10 cellular contexts compared by ENCODE assay signal in the genomic region with DNA sequence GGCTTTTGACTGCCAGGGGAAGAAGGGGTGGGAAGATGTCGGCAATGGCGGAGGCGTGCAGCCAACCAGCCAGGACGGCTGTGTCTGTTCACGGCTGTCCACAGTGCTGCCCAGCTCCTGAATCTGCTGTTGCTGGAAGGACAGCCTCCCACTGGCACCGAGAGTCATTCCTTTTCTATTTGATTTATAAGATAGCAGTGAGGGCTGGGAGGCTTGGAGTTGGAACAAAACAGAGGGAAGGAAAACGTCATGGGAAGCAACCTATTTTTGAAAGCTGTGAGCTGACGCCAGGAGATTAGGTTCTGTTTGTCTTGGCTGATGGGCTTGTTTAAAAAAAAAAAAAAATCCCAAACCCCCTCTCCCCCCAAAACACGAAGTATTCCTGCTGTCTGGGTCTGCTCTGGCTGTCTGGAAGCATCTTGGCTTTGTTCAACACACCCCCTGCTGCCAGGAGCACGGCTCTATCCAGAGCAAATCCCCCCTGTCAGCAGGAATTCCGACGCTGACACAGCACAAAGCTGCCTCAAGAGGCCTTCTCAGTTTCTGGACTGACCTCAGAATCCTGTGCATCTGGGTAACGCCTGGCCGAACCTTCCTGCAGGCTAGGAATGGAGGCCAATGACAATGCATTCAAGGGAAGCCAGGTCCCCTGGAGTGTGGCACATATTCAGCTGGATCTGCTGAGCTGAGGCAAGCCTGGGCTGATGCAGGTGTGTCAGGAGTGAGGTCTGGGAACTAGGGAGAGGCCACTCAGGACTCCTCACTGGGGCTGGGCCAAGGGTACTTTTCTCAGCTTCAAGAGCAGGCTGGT. TPM values are rescaled to one million over a fixed set of nuclear protein-coding genes. Genes with fewer than 3 reads are reported as not detected.
DNase-seq lines count a peak whose midpoint lies in the region; ATAC-seq and TF ChIP-seq lines count a peak whose summit lies in the region.
"Had no signal": no experiment of that assay in that cellular context is flagged by ENCODE, and none has a peak within 500 bp of the region (broad histone marks: within the 10 kb centered on the region; RNA-seq: fewer than 3 reads in every experiment).

No MANE protein-coding gene starts in this region.

- H3K36me3 Mint-ChIP-seq in activated T-helper 17 cell treated with anti-CD3 and anti-CD28 coated beads, Interleukin-2, amount 50 U/mL, for 72 hours (ENCODE audit: low read depth) = peaks cover 23% of the 10 kb centered on the region
- H3K36me3 Mint-ChIP-seq in stimulated activated effector memory CD8-positive, alpha-beta T cell treated with anti-CD3 and anti-CD28 coated beads, Interleukin-12 subunit alpha, Interleukin-12 subunit beta, amount 100 ng/mL, for 72 hours = peaks cover 38% of the 10 kb centered on the region

- H3K27ac ChIP-seq in heart left ventricle = peak overlapping the region; percentile 71 to 98 (median 90)
- peak overlapping the region; percentile 86 to 90 for H3K27ac ChIP-seq in prostate gland
- H3K27ac ChIP-seq: SJSA1 had no signal

- in situ Hi-C loops in Caki2 (cut with HindIII; ENCODE audit: low pct_unique_long_range_greater_than_20kb, low sequenced_read_pairs) = no loop called here

- no peaks in the 10 kb centered on the region for H3K9me3 ChIP-seq in heart left ventricle
- H3K9me3 ChIP-seq in prostate gland = no peaks in the 10 kb centered on the region
- H3K9me3 ChIP-seq: SJSA1 had no signal

- H3K4me1 ChIP-seq in heart left ventricle (peaks cover 16 to 66% (median 50%) of the 10 kb centered on the region in 12 donors), prostate gland (replicated peaks) (peaks cover 29% of the 10 kb centered on the region)
- H3K4me1 ChIP-seq: SJSA1 had no signal

- H3K4me3 ChIP-seq in heart left ventricle (peak overlapping the region in 2 of 12 donors; percentile 8 to 21), prostate gland (no peak overlapping the region)
- H3K4me3 ChIP-seq: SJSA1 had no signal

- intact Hi-C loops in heart left ventricle (cut with DNase I) = loop anchor here in 5 of 10 donors (5.0 kb wide), 3 partner anchors 40 to 95 kb away; a partner anchor contains a TSS
- intact Hi-C loops in prostate gland (cut with DNase I) = loop anchor here (5.0 kb wide), 1 partner anchor 40 kb away; no protein-coding TSS in a partner anchor

- ATAC-seq in activated T-helper 17 cell treated with anti-CD3 and anti-CD28 coated beads, Interleukin-2, amount 50 U/mL, for 72 hours (replicated peaks) = no peak
- ATAC-seq in heart left ventricle = peak; percentile 86 to 88 (median 88)
- no peak for ATAC-seq in stimulated activated effector memory CD8-positive, alpha-beta T cell treated with anti-CD3 and anti-CD28 coated beads, Interleukin-12 subunit alpha, Interleukin-12 subunit beta, amount 100 ng/mL, for 72 hours

- no peaks in the 10 kb centered on the region for H3K27me3 Mint-ChIP-seq in activated T-helper 17 cell treated with anti-CD3 and anti-CD28 coated beads, Interleukin-2, amount 50 U/mL, for 72 hours
- H3K27me3 Mint-ChIP-seq: naive B cell had no signal

- H3K9me3 Mint-ChIP-seq in activated T-helper 17 cell treated with anti-CD3 and anti-CD28 coated beads, Interleukin-2, amount 50 U/mL, for 72 hours = no peaks in the 10 kb centered on the region
- no peaks in the 10 kb centered on the region for H3K9me3 Mint-ChIP-seq in stimulated activated effector memory CD8-positive, alpha-beta T cell treated with anti-CD3 and anti-CD28 coated beads, Interleukin-12 subunit alpha, Interleukin-12 subunit beta, amount 100 ng/mL, for 72 hours
- H3K9me3 Mint-ChIP-seq: naive B cell had no signal

- peak overlapping the region; percentile 14 for H3K27ac Mint-ChIP-seq in activated T-helper 17 cell treated with anti-CD3 and anti-CD28 coated beads, Interleukin-2, amount 50 U/mL, for 72 hours
- H3K27ac Mint-ChIP-seq in stimulated activated effector memory CD8-positive, alpha-beta T cell treated with anti-CD3 and anti-CD28 coated beads, Interleukin-12 subunit alpha, Interleukin-12 subunit beta, amount 100 ng/mL, for 72 hours = no peak overlapping the region
- H3K27ac Mint-ChIP-seq: naive B cell had no signal

- H3K4me1 Mint-ChIP-seq in activated T-helper 17 cell treated with anti-CD3 and anti-CD28 coated beads, Interleukin-2, amount 50 U/mL, for 72 hours = no peaks in the 10 kb centered on the region
- H3K4me1 Mint-ChIP-seq in stimulated activated effector memory CD8-positive, alpha-beta T cell treated with anti-CD3 and anti-CD28 coated beads, Interleukin-12 subunit alpha, Interleukin-12 subunit beta, amount 100 ng/mL, for 72 hours = no peaks in the 10 kb centered on the region
- H3K4me1 Mint-ChIP-seq: naive B cell had no signal

- WGBS in heart left ventricle, 4 donors = 2 to 12% (median 6%) methylated on average over 14 of the region's 14 CpGs
- 10% methylated on average over 14 of the region's 14 CpGs for WGBS in prostate gland

- no peak overlapping the region for H3K4me3 Mint-ChIP-seq in activated T-helper 17 cell treated with anti-CD3 and anti-CD28 coated beads, Interleukin-2, amount 50 U/mL, for 72 hours
- H3K4me3 Mint-ChIP-seq in stimulated activated effector memory CD8-positive, alpha-beta T cell treated with anti-CD3 and anti-CD28 coated beads, Interleukin-12 subunit alpha, Interleukin-12 subunit beta, amount 100 ng/mL, for 72 hours = no peak overlapping the region
- H3K4me3 Mint-ChIP-seq: naive B cell had no signal

- peak in 4 of 12 donors; percentile 21 to 39 (median 24) for TF ChIP-seq CTCF in heart left ventricle (IDR thresholded peaks at IDR 0.05)
- TF ChIP-seq CTCF in prostate gland (IDR thresholded peaks at IDR 0.05) = peak in 1 of 4 experiments; percentile 11

- DNase-seq in Caki2 (ENCODE audit: low read depth) = peak; percentile 80
- DNase-seq in heart left ventricle = peak; percentile 84 to 92 (median 85)
- peak; percentile 87 for DNase-seq in prostate gland (ENCODE audit: low spot score)
- no peak for DNase-seq in stimulated activated effector memory CD8-positive, alpha-beta T cell treated with anti-CD3 and anti-CD28 coated beads, Interleukin-12 subunit alpha, Interleukin-12 subunit beta, amount 100 ng/mL, for 72 hours (ENCODE audit: low spot score in 2 of 2)
- DNase-seq in T1000 (lab: John Stamatoyannopoulos, UW) = no peak
- no peak for DNase-seq in NCI-H748 (lab: John Stamatoyannopoulos, UW; ENCODE audit: unreplicated experiment)
- no peak for DNase-seq in activated CD8-positive, alpha-beta memory T cell treated with anti-CD3 and anti-CD28 coated beads, Interleukin-2, amount 50 U/mL, for 4 hours
- DNase-seq: naive B cell had no signal

- no peaks in the 10 kb centered on the region for H3K27me3 ChIP-seq in heart left ventricle
- H3K27me3 ChIP-seq in prostate gland (replicated peaks; ENCODE audit: insufficient read depth) = no peaks in the 10 kb centered on the region
- H3K27me3 ChIP-seq: SJSA1 had no signal

- TF ChIP-seq POLR2A in heart left ventricle (IDR thresholded peaks at IDR 0.05) = no peak
- TF ChIP-seq POLR2A in prostate gland (IDR thresholded peaks at IDR 0.05) = no peak

- peaks cover 0 to 77% (median 53%) of the 10 kb centered on the region in 9 donors for H3K36me3 ChIP-seq in heart left ventricle
- H3K36me3 ChIP-seq in prostate gland = no peaks in the 10 kb centered on the region

RNA-seq across cellular contexts. Expression of a gene that starts 41.0 kb away (rescaled TPM):
- total RNA-seq in Caki2 (2014; rRNA removed; shearing (Covaris generic); ENCODE audit: low replicate concordance) = 33.9 and 59.6 TPM in 2 replicates
- total RNA-seq in activated T-helper 17 cell treated with anti-CD3 and anti-CD28 coated beads, Interleukin-2, amount 50 U/mL, for 72 hours = 10 to 100 TPM; 65.5 to 74.1 TPM
- total RNA-seq in heart left ventricle (10 to 100 TPM; 12.8 to 55.2 (median 17.8) TPM), prostate gland (100 to 1,000 TPM; 134 to 299 TPM)
- polyA plus RNA-seq in heart left ventricle = 10 to 100 TPM; 22.1 to 41.0 TPM

Comparison
In these comparisons a context has a peak if more than half of its experiments do, and no peak if none do; other contexts are left out.
1. DNase-seq: peak in Caki2 (single experiment), heart left ventricle (5 of 5) and prostate gland (single experiment); none in stimulated activated effector memory CD8-positive, alpha-beta T cell treated with anti-CD3 and anti-CD28 coated beads, Interleukin-12 subunit alpha, Interleukin-12 subunit beta, amount 100 ng/mL, for 72 hours (0 of 2), T1000 (single experiment), NCI-H748 (single experiment) and activated CD8-positive, alpha-beta memory T cell treated with anti-CD3 and anti-CD28 coated beads, Interleukin-2, amount 50 U/mL, for 4 hours (single experiment).
2. ATAC-seq: peak in heart left ventricle (4 of 4); none in activated T-helper 17 cell treated with anti-CD3 and anti-CD28 coated beads, Interleukin-2, amount 50 U/mL, for 72 hours (single experiment) and stimulated activated effector memory CD8-positive, alpha-beta T cell treated with anti-CD3 and anti-CD28 coated beads, Interleukin-12 subunit alpha, Interleukin-12 subunit beta, amount 100 ng/mL, for 72 hours (single experiment).